ENCODE assay signal across 9 cellular contexts in the genomic region with DNA sequence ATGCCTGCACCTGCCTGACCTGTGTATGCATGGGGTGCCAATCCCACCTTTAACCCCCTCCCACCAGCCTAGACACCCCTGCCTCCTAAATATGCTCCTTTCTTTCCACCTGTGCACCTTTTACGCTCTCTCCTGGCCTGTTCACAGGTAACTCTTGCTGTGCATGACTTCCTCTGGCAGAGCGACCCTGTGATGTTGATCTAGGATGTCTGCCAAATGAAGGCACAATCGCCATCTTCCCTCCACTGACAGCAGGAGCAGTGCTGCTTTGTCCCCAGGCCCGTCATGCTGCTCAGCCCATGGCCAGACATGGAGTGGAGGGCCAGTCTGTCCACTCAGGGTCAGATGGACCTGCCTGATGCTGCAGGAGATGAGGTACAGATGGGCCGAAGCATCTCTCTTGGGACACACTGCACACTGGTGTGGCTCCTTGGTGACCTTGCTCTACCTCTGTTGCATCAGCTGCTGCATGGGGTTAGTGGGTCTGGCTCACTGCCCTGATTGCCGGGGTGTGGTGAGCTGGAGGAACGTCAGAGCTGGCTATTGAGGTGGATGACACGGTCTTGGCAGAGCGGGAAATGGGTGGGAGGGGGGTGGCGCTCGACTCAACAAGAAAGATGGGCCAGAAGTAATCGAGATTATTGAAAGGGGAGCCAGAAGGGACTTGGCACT.
DNase-seq lines count a peak whose midpoint lies in the region; ATAC-seq and TF ChIP-seq lines count a peak whose summit lies in the region.
"Had no signal": no experiment of that assay in that cellular context is flagged by ENCODE, and none has a peak within 500 bp of the region (broad histone marks: within the 10 kb centered on the region; RNA-seq: fewer than 3 reads in every experiment).

No MANE protein-coding gene starts in this region.

- no peak for TF ChIP-seq POLR2A in lower leg skin (IDR thresholded peaks at IDR 0.05)

- DNase-seq in CD8-positive, alpha-beta memory T cell = no peak
- DNase-seq in MV-4-11 (lab: John Stamatoyannopoulos, UW) (peak; percentile 6), amniotic epithelial cell (ENCODE audit: low read depth) (peak; percentile 77), lower leg skin (ENCODE audit: low spot score in 2 of 2) (peak; percentile 76 to 91), islet precursor cell (no peak)

- peaks cover 18 to 19% of the 10 kb centered on the region in 2 donors for H3K27me3 Mint-ChIP-seq in CD8-positive, alpha-beta memory T cell

- WGBS in lower leg skin, 2 donors = 32 to 38% methylated on average over 11 to 12 of the region's 12 CpGs

- H3K36me3 ChIP-seq in CD8-positive, alpha-beta memory T cell (ENCODE audit: insufficient read depth, low read length) = no peaks in the 10 kb centered on the region

- no peaks in the 10 kb centered on the region for H3K27me3 ChIP-seq in CD8-positive, alpha-beta memory T cell (ENCODE audit: insufficient read depth, low read length, poor library complexity, severe bottlenecking)
- H3K27me3 ChIP-seq: body of pancreas had no signal

- no peaks in the 10 kb centered on the region for H3K4me1 Mint-ChIP-seq in CD8-positive, alpha-beta memory T cell

- no peaks in the 10 kb centered on the region for H3K9me3 ChIP-seq in CD8-positive, alpha-beta memory T cell (ENCODE audit: low read length)
- H3K9me3 ChIP-seq: body of pancreas had no signal

- CTCF ChIA-PET in CD8-positive, alpha-beta memory T cell (lab: Charles Lee) = no interaction called here

- intact Hi-C loops in lower leg skin (cut with DNase I; ENCODE audit: low total_unique reads) = no loop called here

- no peaks in the 10 kb centered on the region for H3K9me3 Mint-ChIP-seq in CD8-positive, alpha-beta memory T cell

- no peaks in the 10 kb centered on the region for H3K4me1 ChIP-seq in CD8-positive, alpha-beta memory T cell (ENCODE audit: insufficient read depth, low read length)
- H3K4me1 ChIP-seq: body of pancreas had no signal

- H3K27ac ChIP-seq in CD8-positive, alpha-beta memory T cell (ENCODE audit: low read depth, low read length) = peak overlapping the region; percentile 59
- H3K27ac ChIP-seq: body of pancreas had no signal

- no peak overlapping the region for H3K4me3 Mint-ChIP-seq in CD8-positive, alpha-beta memory T cell

- ATAC-seq in HG02759 (IDR thresholded peaks at IDR 0.05; ENCODE audit: unreplicated experiment) (no peak), GM18520 (IDR thresholded peaks at IDR 0.05; ENCODE audit: unreplicated experiment) (no peak), HG02852 (IDR thresholded peaks at IDR 0.05; ENCODE audit: unreplicated experiment) (no peak)
- ATAC-seq: body of pancreas had no signal

- POLR2A ChIA-PET in CD8-positive, alpha-beta memory T cell (lab: Charles Lee) = no interaction called here

- H3K27ac Mint-ChIP-seq in CD8-positive, alpha-beta memory T cell = no peak overlapping the region

- no peak overlapping the region for H3K4me3 ChIP-seq in CD8-positive, alpha-beta memory T cell (ENCODE audit: low read length)
- no peak overlapping the region for H3K4me3 ChIP-seq in lower leg skin (ENCODE audit: low read depth, poor library complexity, severe bottlenecking)
- H3K4me3 ChIP-seq: body of pancreas had no signal

- H3K36me3 Mint-ChIP-seq in CD8-positive, alpha-beta memory T cell = no peaks in the 10 kb centered on the region

- TF ChIP-seq CTCF in lower leg skin (IDR thresholded peaks at IDR 0.05) = no peak

Comparison
In these comparisons a context has a peak if more than half of its experiments do, and no peak if none do; other contexts are left out.
1. DNase-seq: peak in MV-4-11 (single experiment), amniotic epithelial cell (single experiment) and lower leg skin (2 of 2); none in CD8-positive, alpha-beta memory T cell (0 of 5) and islet precursor cell (single experiment).